Comparison of ENCODE assay signal across 11 cellular contexts in the genomic region with DNA sequence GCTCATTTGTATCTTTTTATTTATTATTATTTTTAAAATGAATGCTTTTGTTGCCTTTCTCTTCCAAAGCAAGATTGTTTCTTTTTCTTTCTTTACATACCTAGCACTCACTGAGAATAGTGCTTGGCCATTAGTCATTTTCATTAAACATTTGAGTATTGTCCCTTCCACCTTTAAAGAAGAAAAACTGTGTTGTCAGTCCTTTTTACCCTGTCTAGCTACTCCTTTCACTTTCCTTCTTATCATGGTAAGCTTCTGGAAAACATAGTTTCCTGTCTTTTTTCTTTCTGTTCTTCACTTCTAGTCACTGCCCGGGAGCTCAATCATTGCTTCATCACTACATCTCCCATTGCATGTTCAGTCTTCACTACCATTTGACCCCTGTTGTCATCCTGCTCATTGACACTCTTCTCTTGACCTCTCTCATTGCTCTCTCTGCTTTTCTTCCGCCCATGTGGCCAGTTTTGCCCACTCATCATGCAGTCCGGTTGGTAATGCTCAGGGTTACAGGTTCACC.
"Had no signal": no experiment of that assay in that cellular context is flagged by ENCODE, and none has a peak within 500 bp of the region (broad histone marks: within the 10 kb centered on the region; RNA-seq: fewer than 3 reads in every experiment).

No MANE protein-coding gene starts in this region.

- DNase-seq: activated CD4-positive, alpha-beta T cell treated with anti-CD3 and anti-CD28 coated beads, Interleukin-2, amount 50 U/mL, for 4 hours; anterior cingulate cortex; gastrocnemius medialis; heart right ventricle; mammary epithelial cell; naive B cell; ovary; stimulated activated CD4-positive, alpha-beta T cell treated with anti-CD3 and anti-CD28 coated beads, Interleukin-12 subunit alpha, Interleukin-12 subunit beta, amount 100 ng/mL, for 4 hours; stimulated activated CD4-positive, alpha-beta T cell treated with anti-CD3 and anti-CD28 coated beads, Interleukin-2, amount 100 ng/mL, for 24 hours; SW 1271 had no signal

- H3K9me3 ChIP-seq: gastrocnemius medialis, heart right ventricle, ovary had no signal

- ATAC-seq: gastrocnemius medialis; heart right ventricle; stimulated activated effector memory CD8-positive, alpha-beta T cell treated with anti-CD3 and anti-CD28 coated beads, Interleukin-12 subunit alpha, Interleukin-12 subunit beta, amount 100 ng/mL, for 72 hours had no signal

- H3K4me3 ChIP-seq: gastrocnemius medialis, heart right ventricle, ovary had no signal

- H3K27me3 ChIP-seq: gastrocnemius medialis, heart right ventricle, ovary had no signal

- H3K27ac ChIP-seq: gastrocnemius medialis, heart right ventricle, ovary had no signal

- H3K36me3 ChIP-seq: gastrocnemius medialis, heart right ventricle, ovary had no signal
